ENCODE assay signal across 17 cellular contexts in the genomic region with DNA sequence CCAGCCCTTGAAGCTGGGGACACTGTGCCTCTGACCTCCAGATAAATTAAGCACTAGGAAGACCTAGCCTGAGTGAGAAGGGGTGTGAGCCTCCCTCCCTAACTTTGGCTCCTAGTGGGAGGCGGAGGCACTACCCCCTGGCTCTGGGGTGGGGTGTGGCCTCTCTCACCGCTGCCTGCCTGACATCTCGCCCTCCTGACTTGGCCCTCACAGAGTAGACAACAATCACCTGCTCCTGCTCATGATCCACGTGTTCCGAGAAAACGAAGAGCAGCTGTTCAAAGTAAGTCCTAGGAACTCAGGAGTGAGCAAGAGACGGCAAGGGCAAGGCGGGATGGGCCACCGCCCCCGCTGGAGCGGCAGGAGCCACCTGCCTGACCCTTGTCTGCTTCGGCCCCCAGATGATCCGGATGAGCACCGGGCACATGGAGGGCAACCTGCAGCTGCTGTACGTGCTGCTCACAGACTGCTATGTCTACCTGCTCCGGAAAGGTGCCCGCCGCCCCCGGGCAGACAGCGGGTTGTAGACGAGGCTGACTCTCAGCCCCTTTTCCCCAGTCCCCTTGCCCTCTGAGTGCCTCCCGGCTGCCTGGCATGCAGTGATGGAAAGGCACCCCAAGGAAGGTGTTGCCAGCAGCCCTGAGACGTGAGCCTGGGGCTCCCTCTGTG. TPM values are rescaled to one million over a fixed set of nuclear protein-coding genes. Genes with fewer than 3 reads are reported as not detected.
DNase-seq lines count a peak whose midpoint lies in the region; ATAC-seq, FAIRE-seq and TF ChIP-seq lines count a peak whose summit lies in the region.
"Had no signal": no experiment of that assay in that cellular context is flagged by ENCODE, and none has a peak within 500 bp of the region (broad histone marks: within the 10 kb centered on the region; RNA-seq: fewer than 3 reads in every experiment).

No MANE protein-coding gene starts in this region.

- H3K4me3 ChIP-seq in HEK293 (ENCODE audit: low read depth, low read length) = no peak overlapping the region
- no peak overlapping the region for H3K4me3 ChIP-seq in H1 (ENCODE audit: extremely low read depth in 1 of 4, insufficient read depth in 2 of 4, low read depth in 3 of 4, low read length in 4 of 4)
- H3K4me3 ChIP-seq in osteoblast (ENCODE audit: insufficient read depth, low read length) = no peak overlapping the region
- H3K4me3 ChIP-seq: GM12878, Peyer's patch, SJCRH30 had no signal

- H2BK12ac ChIP-seq in H1 (ENCODE audit: low read depth, low read length) = no peak overlapping the region

- no peak overlapping the region for H3K18ac ChIP-seq in H1 (ENCODE audit: extremely low read depth, low read length)

- H3K9me3 ChIP-seq in HEK293 (ENCODE audit: control insufficient read depth, insufficient read depth, low read depth, low read length) (no peaks in the 10 kb centered on the region), H1 (ENCODE audit: insufficient read depth in 2 of 2, low read depth in 1 of 2, low read length in 1 of 2) (no peaks in the 10 kb centered on the region), osteoblast (ENCODE audit: low read depth, low read length) (no peaks in the 10 kb centered on the region)
- H3K9me3 ChIP-seq: Peyer's patch, SJCRH30 had no signal

- no peak overlapping the region for H2BK120ac ChIP-seq in H1 (replicated peaks; ENCODE audit: low read depth, low read length)

- no peak overlapping the region for H4K91ac ChIP-seq in H1 (replicated peaks; ENCODE audit: insufficient read length, low read length)

- no peak overlapping the region for H3K14ac ChIP-seq in H1 (ENCODE audit: insufficient read length)

- no peak overlapping the region for H2BK20ac ChIP-seq in H1 (ENCODE audit: low read length)

- no peak overlapping the region for H3K9ac ChIP-seq in H1 (replicated peaks in 1 of 4; ENCODE audit: extremely low read depth in 1 of 4, low read depth in 3 of 4, low read length in 3 of 4)

- no peak overlapping the region for H3K56ac ChIP-seq in H1 (replicated peaks; ENCODE audit: insufficient read length, low read depth, low read length)

- TF ChIP-seq RAD21 in H1 (IDR thresholded peaks at IDR 0.05 in 1 of 2, conservative IDR thresholded peaks at IDR 0.05 in 1 of 2; ENCODE audit: low read depth in 2 of 2, low read length in 2 of 2) = no peak

- H3K4me2 ChIP-seq in H1 (ENCODE audit: insufficient read depth in 1 of 2, low read depth in 2 of 2, low read length in 2 of 2) = no peak overlapping the region
- no peak overlapping the region for H3K4me2 ChIP-seq in osteoblast (ENCODE audit: insufficient read depth, low read length)

- H4K8ac ChIP-seq in H1 (ENCODE audit: extremely low read depth, insufficient read depth, low read length) = peak overlapping the region; percentile 51

- no peak for ATAC-seq in GM18498 (IDR thresholded peaks at IDR 0.05; ENCODE audit: unreplicated experiment)
- ATAC-seq: GM12878, HCT116 had no signal

- H3K23ac ChIP-seq in H1 (ENCODE audit: insufficient read length) = no peak overlapping the region

- WGBS in H1 (ENCODE audit: extremely low coverage in 1 of 2, insufficient coverage in 1 of 2, insufficient read length in 1 of 2, insufficient replicate concordance in 2 of 2, low coverage in 1 of 2, low lambda C conversion rate in 2 of 2, missing lambda C conversion rate in 1 of 2), 2 experiments = 93% methylated on average over 22 of the region's 23 CpGs; no CpG with 5 or more reads in 1 of the 2 experiments

- H3K36me3 ChIP-seq in HEK293 (ENCODE audit: control insufficient read depth in 2 of 2, insufficient read depth in 1 of 2, low read length in 2 of 2) (peaks cover 0 to 91% of the 10 kb centered on the region in 2 experiments; a peak in 1 of 3 replicates), H1 (ENCODE audit: control insufficient read depth in 2 of 4, insufficient read depth in 4 of 4, low read length in 3 of 4) (peaks cover 4 to 20% (median 13%) of the 10 kb centered on the region in 4 experiments; a peak in 6 of 8 replicates), osteoblast (ENCODE audit: insufficient read depth, low read length) (peaks cover 63% of the 10 kb centered on the region)

- TF ChIP-seq EP300 in H1 (IDR thresholded peaks at IDR 0.05; ENCODE audit: borderline replicate concordance in 1 of 2, low read depth in 2 of 2, low read length in 2 of 2) = no peak

- no peak for FAIRE-seq in H1 (lab: Jason Lieb, UNC)
- FAIRE-seq: GM12878 had no signal

- no peak overlapping the region for H4K5ac ChIP-seq in H1 (ENCODE audit: insufficient read length, low read depth, low read length)

- DNase-seq in H1 (ENCODE audit: low read depth in 1 of 2, low spot score in 2 of 2) (no peak), osteoblast (ENCODE audit: insufficient read length, low spot score, missing footprints) (peak; percentile 55)
- DNase-seq in stimulated activated naive CD4-positive, alpha-beta T cell treated with Interleukin-2 at 50 U/mL for 16 hours (lab: John Stamatoyannopoulos, UW) = no peak
- DNase-seq: ACHN; Calu3; CD4-positive, alpha-beta T cell; DMS79; NCI-H146; NCI-H2081 treated with DMSO at 0.1 percent for 48 hours; Peyer's patch; SJCRH30 had no signal

- H2BK5ac ChIP-seq in H1 (ENCODE audit: low read depth, low read length) = no peak overlapping the region

- no peaks in the 10 kb centered on the region for H3K4me1 ChIP-seq in HEK293 (ENCODE audit: control insufficient read depth, insufficient read depth, low read length)
- no peaks in the 10 kb centered on the region for H3K4me1 ChIP-seq in H1 (replicated peaks in 1 of 4; ENCODE audit: control insufficient read depth in 3 of 4, insufficient read depth in 4 of 4, low read length in 3 of 4)
- no peaks in the 10 kb centered on the region for H3K4me1 ChIP-seq in osteoblast (ENCODE audit: insufficient read depth, low read length)
- H3K4me1 ChIP-seq: Peyer's patch had no signal

- no peaks in the 10 kb centered on the region for H3K23me2 ChIP-seq in H1 (ENCODE audit: low read depth, low read length)

- POLR2A ChIA-PET in HEK293 (lab: Yijun Ruan, JAX) = no interaction called here
- POLR2A ChIA-PET in H1 (lab: Charles Lee; ENCODE audit: partially characterized antibody) = interaction anchor here (0.6 kb wide), 1 partner anchor 90 kb away, joined by 3 read pairs; no protein-coding TSS in a partner anchor

- H3K4ac ChIP-seq in H1 (replicated peaks; ENCODE audit: insufficient read length, low read depth, low read length) = no peak overlapping the region

- H3K27ac ChIP-seq in HEK293 (ENCODE audit: extremely low read depth, low read depth, low read length) (no peak overlapping the region), H1 (ENCODE audit: low read depth, low read length) (no peak overlapping the region), osteoblast (ENCODE audit: low read depth, low read length) (no peak overlapping the region)
- H3K27ac ChIP-seq: Peyer's patch, SJCRH30 had no signal

- no peaks in the 10 kb centered on the region for H3K79me2 ChIP-seq in H1 (ENCODE audit: control insufficient read depth in 1 of 2, insufficient read depth in 2 of 2, low read length in 2 of 2)
- H3K79me2 ChIP-seq in osteoblast (ENCODE audit: insufficient read depth, low read length) = no peaks in the 10 kb centered on the region

- H3K27me3 ChIP-seq in H1 (replicated peaks in 1 of 4; ENCODE audit: control insufficient read depth in 3 of 4, extremely low read depth in 1 of 4, insufficient read depth in 3 of 4, low read length in 3 of 4) = no peaks in the 10 kb centered on the region; a peak in 1 of 7 replicates
- no peaks in the 10 kb centered on the region for H3K27me3 ChIP-seq in osteoblast (ENCODE audit: insufficient read depth, low read length)
- H3K27me3 ChIP-seq: Peyer's patch, SJCRH30 had no signal

- TF ChIP-seq CTCF in HEK293 (tag by site-specific recombination; IDR thresholded peaks at IDR 0.05) = no peak
- TF ChIP-seq CTCF in H1 (IDR thresholded peaks at IDR 0.05; ENCODE audit: control extremely low read depth in 1 of 3, insufficient read depth in 1 of 3, low read depth in 1 of 3, low read length in 3 of 3) = no peak
- TF ChIP-seq CTCF in osteoblast (IDR thresholded peaks at IDR 0.05; ENCODE audit: extremely low read depth, low read depth, low read length) = no peak

- CTCF ChIA-PET in HEK293 (lab: Yijun Ruan, JAX) (interaction anchor here (0.6 kb wide), 1 partner anchor 133 kb away, joined by 3 read pairs; no protein-coding TSS in a partner anchor), H1 (lab: Charles Lee; ENCODE audit: partially characterized antibody) (interaction anchor here (0.5 to 1.2 kb wide), 2 partner anchors 46 to 768 kb away, joined by 3 read pairs; no protein-coding TSS in a partner anchor)

- H4K20me1 ChIP-seq in H1 (replicated peaks in 1 of 2; ENCODE audit: control insufficient read depth in 1 of 2, insufficient read depth in 2 of 2, low read length in 2 of 2) = peaks cover 0 to 3% of the 10 kb centered on the region in 2 experiments
- no peaks in the 10 kb centered on the region for H4K20me1 ChIP-seq in osteoblast (ENCODE audit: insufficient read depth, low read length)

- H2BK15ac ChIP-seq in H1 (ENCODE audit: low read length) = no peak overlapping the region

- no peak overlapping the region for H2AFZ ChIP-seq in H1 (ENCODE audit: low read length)
- no peak overlapping the region for H2AFZ ChIP-seq in osteoblast (ENCODE audit: low read length)

- H2AK5ac ChIP-seq in H1 (ENCODE audit: low read depth, low read length) = no peak overlapping the region

- TF ChIP-seq POLR2A in H1 (IDR thresholded peaks at IDR 0.05; ENCODE audit: control extremely low read depth in 1 of 2, low read depth in 2 of 2, low read length in 2 of 2) = no peak

- no peaks in the 10 kb centered on the region for H3K79me1 ChIP-seq in H1 (ENCODE audit: low read depth, low read length)

RNA-seq across cellular contexts. Expression of gene SLC25A34, which starts 8.1 kb away (rescaled TPM):
- 0.48 and 0.50 TPM in 2 replicates for total RNA-seq in H1 (2021; fragmentation: NEBNext Ultra II Directional; extraction: Animal tissue kit (Norgen Biotek cat#: 25700))
- 0.62 and 0.75 TPM in 2 replicates for polyA plus RNA-seq in H1 (2011; rRNA removed)
- polyA plus RNA-seq in H1 (2011; cell fraction: cytosol; rRNA removed) = 0.71 TPM
- 1.6 TPM for polyA plus RNA-seq in H1 (2011; cell fraction: nucleus; rRNA removed)
- polyA plus RNA-seq in H1 (2012, experiment 1 of 2) = 0.37 to 0.81 TPM (median 0.54 TPM) in 4 replicates
- polyA plus RNA-seq in H1 (2012, experiment 2 of 2) = 0.28 TPM
- 0.81 TPM for polyA plus RNA-seq in H1 (2013, experiment 1 of 2)
- 0.39 TPM for polyA plus RNA-seq in H1 (2013, experiment 2 of 2)
- 0.07 and 0.22 TPM in 2 replicates for polyA minus RNA-seq in H1 (2011; rRNA and poly(A)+ RNA removed)
- polyA minus RNA-seq in H1 (2011; cell fraction: cytosol; rRNA and poly(A)+ RNA removed) = not detected
- polyA minus RNA-seq in H1 (2011; cell fraction: nucleus; rRNA and poly(A)+ RNA removed) = 0.70 TPM
- total RNA-seq in osteoblast = 1.4 and 1.5 TPM in 2 replicates
- total RNA-seq: HT-29 had no signal

RNA-seq across cellular contexts. Expression of gene TMEM82, which starts 14.3 kb away (rescaled TPM):
- 0.21 and 0.32 TPM in 2 replicates for total RNA-seq in H1 (2021; fragmentation: NEBNext Ultra II Directional; extraction: Animal tissue kit (Norgen Biotek cat#: 25700))
- polyA plus RNA-seq in H1 (2011; rRNA removed) = 2.1 and 3.5 TPM in 2 replicates
- polyA plus RNA-seq in H1 (2011; cell fraction: cytosol; rRNA removed) = 1.5 TPM
- 2.0 TPM for polyA plus RNA-seq in H1 (2011; cell fraction: nucleus; rRNA removed)
- 0.46 to 1.7 TPM (median 1.1 TPM) in 4 replicates for polyA plus RNA-seq in H1 (2012, experiment 1 of 2)
- 0.91 TPM for polyA plus RNA-seq in H1 (2012, experiment 2 of 2)
- polyA plus RNA-seq in H1 (2013, experiment 1 of 2) = 0.73 TPM
- 0.66 TPM for polyA plus RNA-seq in H1 (2013, experiment 2 of 2)
- polyA minus RNA-seq in H1 (2011; rRNA and poly(A)+ RNA removed) = 0.19 and 0.61 TPM in 2 replicates
- 1.5 TPM for polyA minus RNA-seq in H1 (2011; cell fraction: cytosol; rRNA and poly(A)+ RNA removed)
- 1.1 TPM for polyA minus RNA-seq in H1 (2011; cell fraction: nucleus; rRNA and poly(A)+ RNA removed)
- total RNA-seq in osteoblast = not detected in 2 replicates
- total RNA-seq: Calu3; CD4-positive, alpha-beta T cell; G401; GM12878; HT-29; SJCRH30 had no signal
- polyA plus RNA-seq: GM12878 had no signal

RNA-seq across cellular contexts. Expression of gene FBLIM1, which starts 30.6 kb away (rescaled TPM):
- total RNA-seq in H1 (2021; fragmentation: NEBNext Ultra II Directional; extraction: Animal tissue kit (Norgen Biotek cat#: 25700)) = 63.2 and 66.6 TPM in 2 replicates
- 66.7 and 99.1 TPM in 2 replicates for polyA plus RNA-seq in H1 (2011; rRNA removed)
- polyA plus RNA-seq in H1 (2011; cell fraction: cytosol; rRNA removed) = 86.2 TPM
- polyA plus RNA-seq in H1 (2011; cell fraction: nucleus; rRNA removed) = 79.6 TPM
- polyA plus RNA-seq in H1 (2012, experiment 1 of 2) = 56.8 to 78.0 TPM (median 64.4 TPM) in 4 replicates
- polyA plus RNA-seq in H1 (2012, experiment 2 of 2) = 50.3 TPM
- polyA plus RNA-seq in H1 (2013, experiment 1 of 2) = 62.3 TPM
- 57.2 TPM for polyA plus RNA-seq in H1 (2013, experiment 2 of 2)
- 25.8 and 31.1 TPM in 2 replicates for polyA minus RNA-seq in H1 (2011; rRNA and poly(A)+ RNA removed)
- polyA minus RNA-seq in H1 (2011; cell fraction: cytosol; rRNA and poly(A)+ RNA removed) = 34.8 TPM
- polyA minus RNA-seq in H1 (2011; cell fraction: nucleus; rRNA and poly(A)+ RNA removed) = 44.5 TPM
- 108 and 121 TPM in 2 replicates for total RNA-seq in osteoblast

RNA-seq across cellular contexts. Expression of gene PLEKHM2, which starts 43.9 kb away (rescaled TPM):
- total RNA-seq in H1 (2021; fragmentation: NEBNext Ultra II Directional; extraction: Animal tissue kit (Norgen Biotek cat#: 25700)) = 47.6 and 47.9 TPM in 2 replicates
- polyA plus RNA-seq in H1 (2011; rRNA removed) = 38.3 and 52.7 TPM in 2 replicates
- 38.9 TPM for polyA plus RNA-seq in H1 (2011; cell fraction: cytosol; rRNA removed)
- polyA plus RNA-seq in H1 (2011; cell fraction: nucleus; rRNA removed) = 73.0 TPM
- 22.0 to 43.3 TPM (median 40.8 TPM) in 4 replicates for polyA plus RNA-seq in H1 (2012, experiment 1 of 2)
- polyA plus RNA-seq in H1 (2012, experiment 2 of 2) = 36.7 TPM
- 33.0 TPM for polyA plus RNA-seq in H1 (2013, experiment 1 of 2)
- 33.2 TPM for polyA plus RNA-seq in H1 (2013, experiment 2 of 2)
- polyA minus RNA-seq in H1 (2011; rRNA and poly(A)+ RNA removed) = 23.2 and 25.2 TPM in 2 replicates
- 30.7 TPM for polyA minus RNA-seq in H1 (2011; cell fraction: cytosol; rRNA and poly(A)+ RNA removed)
- polyA minus RNA-seq in H1 (2011; cell fraction: nucleus; rRNA and poly(A)+ RNA removed) = 20.5 TPM
- total RNA-seq in osteoblast = 123 and 132 TPM in 2 replicates
